In the genomic region with DNA sequence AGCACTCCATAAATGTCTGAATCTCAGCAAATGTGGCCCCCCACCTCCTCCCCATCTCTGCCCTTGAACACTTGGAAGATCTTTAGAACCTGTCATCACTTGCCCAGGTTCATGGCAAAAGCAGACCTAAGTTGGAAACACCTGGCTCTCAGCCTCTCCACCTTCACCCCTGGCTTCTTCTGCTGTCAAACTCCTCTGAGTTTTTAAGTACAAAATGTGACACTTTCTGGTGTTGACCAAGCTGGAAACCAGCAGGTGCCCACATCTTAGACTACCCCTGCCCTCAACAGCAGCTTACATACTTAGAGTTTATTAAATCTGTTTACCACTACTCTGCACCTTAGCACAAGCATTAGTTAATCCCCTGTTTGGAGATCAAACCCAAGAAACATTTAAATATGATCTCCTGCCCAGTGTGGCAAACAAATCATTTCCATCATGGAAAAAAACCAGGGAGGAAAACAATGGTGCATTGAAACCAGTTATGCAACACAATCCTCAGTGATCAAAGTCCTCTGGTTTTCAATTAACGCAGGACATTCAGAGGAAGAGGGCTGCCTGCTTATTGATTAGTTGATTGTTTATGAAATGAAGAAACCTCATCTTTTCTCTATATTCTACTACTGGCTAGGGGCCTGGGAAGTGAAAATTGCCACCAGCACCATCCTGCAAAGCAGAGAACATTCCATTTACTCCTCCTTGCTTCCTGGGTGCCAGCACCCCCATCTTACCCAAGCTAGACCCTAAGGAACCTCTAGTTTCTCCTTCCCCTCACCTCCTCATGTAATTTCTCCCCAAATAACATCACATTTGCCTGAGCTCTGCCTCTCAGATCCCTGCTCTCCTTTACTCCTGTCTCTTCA, we compare ENCODE assay signal across 17 cellular contexts.
DNase-seq lines count a peak whose midpoint lies in the region; ATAC-seq and TF ChIP-seq lines count a peak whose summit lies in the region.
"Had no signal": no experiment of that assay in that cellular context is flagged by ENCODE, and none has a peak within 500 bp of the region (broad histone marks: within the 10 kb centered on the region; RNA-seq: fewer than 3 reads in every experiment).

No MANE protein-coding gene starts in this region.

- H3K27me3 ChIP-seq in breast epithelium (no peaks in the 10 kb centered on the region), transverse colon (no peaks in the 10 kb centered on the region)
- H3K27me3 ChIP-seq: esophagus squamous epithelium, left lung had no signal

- in situ Hi-C loops in transverse colon (cut with MboI; ENCODE audit: low pct_ligation_motif_present in 1 of 4, low pct_unique_long_range_greater_than_20kb in 1 of 4, low sequenced_read_pairs in 3 of 4) = no loop called here

- no peak for TF ChIP-seq CTCF in breast epithelium (IDR thresholded peaks at IDR 0.05)
- TF ChIP-seq CTCF in MCF 10A (IDR thresholded peaks at IDR 0.05; ENCODE audit: unreplicated experiment) = no peak
- TF ChIP-seq CTCF in transverse colon (IDR thresholded peaks at IDR 0.05) = no peak

- intact Hi-C loops in breast epithelium (cut with DNase I; ENCODE audit: low total_unique reads) = no loop called here
- intact Hi-C loops in MCF 10A (cut with micrococcal nuclease) = no loop called here
- intact Hi-C loops in transverse colon (cut with DNase I; ENCODE audit: low total_unique reads) = no loop called here

- BruUV-seq in MCF 10A (replicated peaks; lab: Mats Ljungman, UMichigan) = no TSS peak

- no peak for ATAC-seq in activated T-helper 17 cell treated with anti-CD3 and anti-CD28 coated beads, Interleukin-2, amount 50 U/mL, for 72 hours (replicated peaks)
- ATAC-seq in GM21723 (IDR thresholded peaks at IDR 0.05; ENCODE audit: unreplicated experiment) = no peak
- ATAC-seq: HCT116, left lung, PC-3 had no signal

- no peaks in the 10 kb centered on the region for H3K4me1 ChIP-seq in breast epithelium
- peaks cover 4 to 40% (median 28%) of the 10 kb centered on the region in 4 donors for H3K4me1 ChIP-seq in transverse colon

- peaks cover 27% of the 10 kb centered on the region for H3K27me3 Mint-ChIP-seq in MCF 10A (ENCODE audit: insufficient read depth, unreplicated experiment)
- H3K27me3 Mint-ChIP-seq in activated T-helper 17 cell treated with anti-CD3 and anti-CD28 coated beads, Interleukin-2, amount 50 U/mL, for 72 hours = no peaks in the 10 kb centered on the region
- H3K27me3 Mint-ChIP-seq: activated T-cell treated with anti-CD3 and anti-CD28 coated beads, Interleukin-2, amount 50 U/mL, for 24 hours had no signal

- H3K4me3 ChIP-seq in breast epithelium = no peak overlapping the region
- H3K4me3 ChIP-seq in transverse colon = no peak overlapping the region
- H3K4me3 ChIP-seq: esophagus squamous epithelium, left lung had no signal

- peaks cover 14% of the 10 kb centered on the region for H3K9me3 Mint-ChIP-seq in MCF 10A (ENCODE audit: unreplicated experiment)
- peaks cover 7% of the 10 kb centered on the region for H3K9me3 Mint-ChIP-seq in activated T-helper 17 cell treated with anti-CD3 and anti-CD28 coated beads, Interleukin-2, amount 50 U/mL, for 72 hours

- TF ChIP-seq POLR2A in breast epithelium (IDR thresholded peaks at IDR 0.05) (no peak), transverse colon (IDR thresholded peaks at IDR 0.05) (no peak)

- no peak overlapping the region for H3K4me3 Mint-ChIP-seq in MCF 10A (ENCODE audit: unreplicated experiment)
- H3K4me3 Mint-ChIP-seq in activated T-helper 17 cell treated with anti-CD3 and anti-CD28 coated beads, Interleukin-2, amount 50 U/mL, for 72 hours = peak overlapping the region; percentile 1
- H3K4me3 Mint-ChIP-seq: activated T-cell treated with anti-CD3 and anti-CD28 coated beads, Interleukin-2, amount 50 U/mL, for 24 hours had no signal

- H3K27ac ChIP-seq in breast epithelium = peak overlapping the region; percentile 53 to 65
- H3K27ac ChIP-seq in transverse colon = peak overlapping the region; percentile 61 to 76 (median 66)
- H3K27ac ChIP-seq: esophagus squamous epithelium, left lung had no signal

- H3K36me3 Mint-ChIP-seq in MCF 10A (ENCODE audit: insufficient read depth, unreplicated experiment) = no peaks in the 10 kb centered on the region
- no peaks in the 10 kb centered on the region for H3K36me3 Mint-ChIP-seq in activated T-helper 17 cell treated with anti-CD3 and anti-CD28 coated beads, Interleukin-2, amount 50 U/mL, for 72 hours (ENCODE audit: low read depth)

- POLR2A ChIA-PET in MCF 10A (lab: Yijun Ruan, JAX) = interaction anchor here (0.6 kb wide), 1 partner anchor 10 kb away, joined by 3 read pairs; no protein-coding TSS in a partner anchor

- H3K4me1 Mint-ChIP-seq in MCF 10A (ENCODE audit: insufficient read depth, unreplicated experiment) = peaks cover 7% of the 10 kb centered on the region
- H3K4me1 Mint-ChIP-seq in activated T-helper 17 cell treated with anti-CD3 and anti-CD28 coated beads, Interleukin-2, amount 50 U/mL, for 72 hours = peaks cover 40% of the 10 kb centered on the region

- no peak for TF ChIP-seq EP300 in transverse colon (IDR thresholded peaks at IDR 0.05; ENCODE audit: low read depth)

- H3K9me3 ChIP-seq in breast epithelium (peaks cover 0 to 6% of the 10 kb centered on the region in 2 donors), transverse colon (no peaks in the 10 kb centered on the region)

- H3K36me3 ChIP-seq in breast epithelium (no peaks in the 10 kb centered on the region), transverse colon (no peaks in the 10 kb centered on the region)
- H3K36me3 ChIP-seq: esophagus squamous epithelium, left lung had no signal

- CTCF ChIA-PET in MCF 10A (lab: Yijun Ruan, JAX) = interaction anchor here (0.8 kb wide), 1 partner anchor 14 kb away, joined by 4 read pairs; no protein-coding TSS in a partner anchor

- no peak for DNase-seq in breast epithelium (ENCODE audit: low spot score in 2 of 2)
- DNase-seq in MCF 10A (ENCODE audit: unreplicated experiment) = no peak
- peak; percentile 58 for DNase-seq in medulla oblongata (ENCODE audit: extremely low spot score)
- DNase-seq in transverse colon = no peak
- no peak for DNase-seq in NK-92 treated with Interleukin-12 subunit alpha and Interleukin-12 subunit beta, amount 100 ng/mL, for 24 hours (lab: John Stamatoyannopoulos, UW)
- no peak for DNase-seq in SKM-1 (lab: John Stamatoyannopoulos, UW; ENCODE audit: unreplicated experiment)
- DNase-seq: activated T-cell treated with anti-CD3 and anti-CD28 coated beads, Interleukin-2, amount 50 U/mL, for 24 hours; cortex of kidney; DMS53; esophagus squamous epithelium; left lung; NCI-H2227 treated with DMSO at 0.1 percent for 48 hours; PC-3; T-helper 1 cell had no signal

- WGBS in transverse colon (ENCODE audit: low coverage in 1 of 2), 2 donors = 57 to 79% methylated on average over 1 of the region's 1 CpG

- no peak overlapping the region for H3K27ac Mint-ChIP-seq in MCF 10A (ENCODE audit: low read depth, unreplicated experiment)
- H3K27ac Mint-ChIP-seq in activated T-helper 17 cell treated with anti-CD3 and anti-CD28 coated beads, Interleukin-2, amount 50 U/mL, for 72 hours = no peak overlapping the region
- H3K27ac Mint-ChIP-seq: activated T-cell treated with anti-CD3 and anti-CD28 coated beads, Interleukin-2, amount 50 U/mL, for 24 hours had no signal
